ENCODE assay signal across 1 cellular context in the genomic region with DNA sequence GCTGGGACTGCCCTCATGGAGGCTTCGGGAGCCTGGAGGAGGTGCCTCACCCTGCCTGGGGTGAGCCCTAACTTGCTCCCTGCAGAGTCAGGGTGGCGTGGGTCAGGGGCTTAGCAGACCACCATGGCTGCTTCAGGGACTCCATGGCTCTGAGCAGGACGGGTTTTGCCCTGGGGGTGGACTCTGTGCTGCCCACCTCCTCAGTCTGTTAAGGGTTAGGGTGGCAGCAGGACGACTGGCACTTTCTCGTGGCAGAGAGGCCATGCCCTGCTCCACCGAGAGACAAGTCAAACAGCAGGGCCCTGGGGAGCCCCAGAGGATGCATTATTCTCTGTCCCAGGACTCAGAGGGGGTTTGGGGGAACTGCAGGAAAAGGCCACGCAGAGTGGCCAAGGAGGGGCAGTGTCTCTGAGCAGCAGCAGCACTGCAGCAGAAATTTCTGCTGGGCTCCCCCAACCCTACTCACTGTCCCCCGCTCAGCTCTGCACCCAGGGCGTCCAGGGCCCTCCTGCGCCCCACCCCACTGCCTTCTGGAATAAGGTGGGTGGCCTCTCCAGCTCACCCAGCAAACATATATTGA.
TF ChIP-seq lines count a peak whose summit lies in the region.

No MANE protein-coding gene starts in this region.

TF ChIP-seq in HCT116, 20 proteins besides CTCF, POLR2A, EP300 and RAD21:
- TF ChIP-seq YY1 (IDR thresholded peaks at IDR 0.05; ENCODE audit: extremely low read depth, insufficient replicate concordance, low read depth, low read length) (no peak), FOSL1 (IDR thresholded peaks at IDR 0.05; ENCODE audit: low read depth) (no peak), ELF1 (IDR thresholded peaks at IDR 0.05; ENCODE audit: borderline replicate concordance, low read depth) (no peak), ZFX (IDR thresholded peaks at IDR 0.05) (no peak), EZH2phosphoT487 (IDR thresholded peaks at IDR 0.05; ENCODE audit: borderline replicate concordance) (no peak), CEBPB (IDR thresholded peaks at IDR 0.05; ENCODE audit: low read depth) (no peak), POLR2AphosphoS5 (IDR thresholded peaks at IDR 0.05; ENCODE audit: low read depth, low read length) (no peak), JUND (IDR thresholded peaks at IDR 0.05) (no peak), SP1 (IDR thresholded peaks at IDR 0.05; ENCODE audit: low read depth) (no peak)
- TF ChIP-seq, protein P1, sequence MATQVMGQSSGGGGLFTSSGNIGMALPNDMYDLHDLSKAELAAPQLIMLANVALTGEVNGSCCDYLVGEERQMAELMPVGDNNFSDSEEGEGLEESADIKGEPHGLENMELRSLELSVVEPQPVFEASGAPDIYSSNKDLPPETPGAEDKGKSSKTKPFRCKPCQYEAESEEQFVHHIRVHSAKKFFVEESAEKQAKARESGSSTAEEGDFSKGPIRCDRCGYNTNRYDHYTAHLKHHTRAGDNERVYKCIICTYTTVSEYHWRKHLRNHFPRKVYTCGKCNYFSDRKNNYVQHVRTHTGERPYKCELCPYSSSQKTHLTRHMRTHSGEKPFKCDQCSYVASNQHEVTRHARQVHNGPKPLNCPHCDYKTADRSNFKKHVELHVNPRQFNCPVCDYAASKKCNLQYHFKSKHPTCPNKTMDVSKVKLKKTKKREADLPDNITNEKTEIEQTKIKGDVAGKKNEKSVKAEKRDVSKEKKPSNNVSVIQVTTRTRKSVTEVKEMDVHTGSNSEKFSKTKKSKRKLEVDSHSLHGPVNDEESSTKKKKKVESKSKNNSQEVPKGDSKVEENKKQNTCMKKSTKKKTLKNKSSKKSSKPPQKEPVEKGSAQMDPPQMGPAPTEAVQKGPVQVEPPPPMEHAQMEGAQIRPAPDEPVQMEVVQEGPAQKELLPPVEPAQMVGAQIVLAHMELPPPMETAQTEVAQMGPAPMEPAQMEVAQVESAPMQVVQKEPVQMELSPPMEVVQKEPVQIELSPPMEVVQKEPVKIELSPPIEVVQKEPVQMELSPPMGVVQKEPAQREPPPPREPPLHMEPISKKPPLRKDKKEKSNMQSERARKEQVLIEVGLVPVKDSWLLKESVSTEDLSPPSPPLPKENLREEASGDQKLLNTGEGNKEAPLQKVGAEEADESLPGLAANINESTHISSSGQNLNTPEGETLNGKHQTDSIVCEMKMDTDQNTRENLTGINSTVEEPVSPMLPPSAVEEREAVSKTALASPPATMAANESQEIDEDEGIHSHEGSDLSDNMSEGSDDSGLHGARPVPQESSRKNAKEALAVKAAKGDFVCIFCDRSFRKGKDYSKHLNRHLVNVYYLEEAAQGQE (IDR thresholded peaks at IDR 0.05; ENCODE audit: low read depth), result no peak
- TF ChIP-seq, protein P2, sequence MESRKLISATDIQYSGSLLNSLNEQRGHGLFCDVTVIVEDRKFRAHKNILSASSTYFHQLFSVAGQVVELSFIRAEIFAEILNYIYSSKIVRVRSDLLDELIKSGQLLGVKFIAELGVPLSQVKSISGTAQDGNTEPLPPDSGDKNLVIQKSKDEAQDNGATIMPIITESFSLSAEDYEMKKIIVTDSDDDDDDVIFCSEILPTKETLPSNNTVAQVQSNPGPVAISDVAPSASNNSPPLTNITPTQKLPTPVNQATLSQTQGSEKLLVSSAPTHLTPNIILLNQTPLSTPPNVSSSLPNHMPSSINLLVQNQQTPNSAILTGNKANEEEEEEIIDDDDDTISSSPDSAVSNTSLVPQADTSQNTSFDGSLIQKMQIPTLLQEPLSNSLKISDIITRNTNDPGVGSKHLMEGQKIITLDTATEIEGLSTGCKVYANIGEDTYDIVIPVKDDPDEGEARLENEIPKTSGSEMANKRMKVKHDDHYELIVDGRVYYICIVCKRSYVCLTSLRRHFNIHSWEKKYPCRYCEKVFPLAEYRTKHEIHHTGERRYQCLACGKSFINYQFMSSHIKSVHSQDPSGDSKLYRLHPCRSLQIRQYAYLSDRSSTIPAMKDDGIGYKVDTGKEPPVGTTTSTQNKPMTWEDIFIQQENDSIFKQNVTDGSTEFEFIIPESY (IDR thresholded peaks at IDR 0.05; ENCODE audit: extremely low read depth, insufficient replicate concordance, low read length), result no peak
